Comparison of ENCODE assay signal across 1 cellular context in genomic region chr20:52193133-52193532, GRCh38.
TF ChIP-seq lines count a peak whose summit lies in the region.

No MANE protein-coding gene starts in this region.

TF ChIP-seq in GM23338, 12 proteins besides CTCF, POLR2A, EP300 and RAD21 (continued from another document):
- TF ChIP-seq ZNF462 (CRISPR knock-in tag; IDR thresholded peaks at IDR 0.05) (no peak), ZNF114 (CRISPR knock-in tag; IDR thresholded peaks at IDR 0.05) (no peak), EZH2 (IDR thresholded peaks at IDR 0.05; ENCODE audit: low read depth, unreplicated experiment) (no peak)
TF ChIP-seq in GM23338: peak in this region for 0.
